In genomic region chr19:1060689-1061088, GRCh38 we compare ENCODE assay signal across 1 cellular context.
A peak's percentile ranks its signal among the peaks of the same experiment; 100 is the strongest.
TF ChIP-seq lines count a peak whose summit lies in the region.

No MANE protein-coding gene starts in this region.

TF ChIP-seq in GM12878, 131 proteins besides CTCF, POLR2A, EP300 and RAD21:
- TF ChIP-seq CBFB (IDR thresholded peaks at IDR 0.05; ENCODE audit: low read depth) (no peak), DPF2 (IDR thresholded peaks at IDR 0.05) (peak; percentile 45; the same call in 1 of the 2 replicates)
